In genomic region chr4:6394671-6395081, GRCh38 we compare ENCODE assay signal across 23 cellular contexts.
"Had no signal": no experiment of that assay in that cellular context is flagged by ENCODE, and none has a peak within 500 bp of the region (broad histone marks: within the 10 kb centered on the region; RNA-seq: fewer than 3 reads in every experiment).

No MANE protein-coding gene starts in this region.

- H3K9ac ChIP-seq: KMS-11, SK-N-SH had no signal

- H3K27ac Mint-ChIP-seq: IgD-negative memory B cell had no signal

- FAIRE-seq: HTR-8/SVneo, K562, RCC 7860 had no signal

- H3K4me3 ChIP-seq: K562 had no signal

- H3K4me2 ChIP-seq: KMS-11, SK-N-SH had no signal

- H3K36me3 Mint-ChIP-seq: IgD-negative memory B cell had no signal

- DNase-seq: Kasumi-1, MM.1S, NCI-H1092 treated with DMSO at 0.1 percent for 48 hours, NCI-H1436, NCI-H187, NCI-H2029, NCI-H2081 treated with DMSO at 0.1 percent for 48 hours, NCI-H2171, NCI-H226, NCI-H446, NCI-H510A, NCI-H524 treated with DMSO at 0.1 percent for 48 hours, NCI-H69, NCI-H774, RPMI8226, SHP77, SK-N-SH had no signal

- H3K4me3 Mint-ChIP-seq: IgD-negative memory B cell had no signal

- H3K9me3 ChIP-seq: SK-N-SH had no signal

- H3K27ac ChIP-seq: HL-60, KMS-11 had no signal
